Comparison of ENCODE assay signal across 1 cellular context in the genomic region with DNA sequence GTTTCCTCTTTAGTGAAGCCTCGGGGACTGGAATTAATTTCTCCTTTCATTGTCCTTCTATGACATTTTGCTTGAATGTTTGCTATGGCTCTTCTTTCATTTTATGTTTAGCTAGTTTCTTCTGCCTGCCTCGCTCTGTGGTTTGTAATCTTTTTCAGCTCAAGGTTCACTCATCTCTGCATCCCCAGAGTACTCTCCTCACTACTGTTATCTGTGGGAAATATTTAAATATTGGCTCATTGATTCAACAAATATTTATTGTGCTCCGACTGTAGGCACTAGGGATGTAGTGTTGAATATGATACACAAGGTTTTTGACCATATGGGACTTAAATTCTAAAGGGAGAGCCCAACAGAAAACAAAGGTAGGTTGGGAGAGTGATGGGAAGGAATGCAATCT.
TF ChIP-seq lines count a peak whose summit lies in the region.

No MANE protein-coding gene starts in this region.

TF ChIP-seq in HepG2, 621 proteins besides CTCF, POLR2A, EP300 and RAD21 (continued from another document and continues in another):
- peak; percentile 85 for TF ChIP-seq HDAC2 (CRISPR knock-in tag; IDR thresholded peaks at IDR 0.05)
- peak; percentile 75 for TF ChIP-seq TARDBP (CRISPR knock-in tag; IDR thresholded peaks at IDR 0.05)
- peak; percentile 85; the same call in 1 of the 2 replicates for TF ChIP-seq FOXJ3 (CRISPR knock-in tag; IDR thresholded peaks at IDR 0.05; ENCODE audit: borderline replicate concordance)
- TF ChIP-seq, protein P1, sequence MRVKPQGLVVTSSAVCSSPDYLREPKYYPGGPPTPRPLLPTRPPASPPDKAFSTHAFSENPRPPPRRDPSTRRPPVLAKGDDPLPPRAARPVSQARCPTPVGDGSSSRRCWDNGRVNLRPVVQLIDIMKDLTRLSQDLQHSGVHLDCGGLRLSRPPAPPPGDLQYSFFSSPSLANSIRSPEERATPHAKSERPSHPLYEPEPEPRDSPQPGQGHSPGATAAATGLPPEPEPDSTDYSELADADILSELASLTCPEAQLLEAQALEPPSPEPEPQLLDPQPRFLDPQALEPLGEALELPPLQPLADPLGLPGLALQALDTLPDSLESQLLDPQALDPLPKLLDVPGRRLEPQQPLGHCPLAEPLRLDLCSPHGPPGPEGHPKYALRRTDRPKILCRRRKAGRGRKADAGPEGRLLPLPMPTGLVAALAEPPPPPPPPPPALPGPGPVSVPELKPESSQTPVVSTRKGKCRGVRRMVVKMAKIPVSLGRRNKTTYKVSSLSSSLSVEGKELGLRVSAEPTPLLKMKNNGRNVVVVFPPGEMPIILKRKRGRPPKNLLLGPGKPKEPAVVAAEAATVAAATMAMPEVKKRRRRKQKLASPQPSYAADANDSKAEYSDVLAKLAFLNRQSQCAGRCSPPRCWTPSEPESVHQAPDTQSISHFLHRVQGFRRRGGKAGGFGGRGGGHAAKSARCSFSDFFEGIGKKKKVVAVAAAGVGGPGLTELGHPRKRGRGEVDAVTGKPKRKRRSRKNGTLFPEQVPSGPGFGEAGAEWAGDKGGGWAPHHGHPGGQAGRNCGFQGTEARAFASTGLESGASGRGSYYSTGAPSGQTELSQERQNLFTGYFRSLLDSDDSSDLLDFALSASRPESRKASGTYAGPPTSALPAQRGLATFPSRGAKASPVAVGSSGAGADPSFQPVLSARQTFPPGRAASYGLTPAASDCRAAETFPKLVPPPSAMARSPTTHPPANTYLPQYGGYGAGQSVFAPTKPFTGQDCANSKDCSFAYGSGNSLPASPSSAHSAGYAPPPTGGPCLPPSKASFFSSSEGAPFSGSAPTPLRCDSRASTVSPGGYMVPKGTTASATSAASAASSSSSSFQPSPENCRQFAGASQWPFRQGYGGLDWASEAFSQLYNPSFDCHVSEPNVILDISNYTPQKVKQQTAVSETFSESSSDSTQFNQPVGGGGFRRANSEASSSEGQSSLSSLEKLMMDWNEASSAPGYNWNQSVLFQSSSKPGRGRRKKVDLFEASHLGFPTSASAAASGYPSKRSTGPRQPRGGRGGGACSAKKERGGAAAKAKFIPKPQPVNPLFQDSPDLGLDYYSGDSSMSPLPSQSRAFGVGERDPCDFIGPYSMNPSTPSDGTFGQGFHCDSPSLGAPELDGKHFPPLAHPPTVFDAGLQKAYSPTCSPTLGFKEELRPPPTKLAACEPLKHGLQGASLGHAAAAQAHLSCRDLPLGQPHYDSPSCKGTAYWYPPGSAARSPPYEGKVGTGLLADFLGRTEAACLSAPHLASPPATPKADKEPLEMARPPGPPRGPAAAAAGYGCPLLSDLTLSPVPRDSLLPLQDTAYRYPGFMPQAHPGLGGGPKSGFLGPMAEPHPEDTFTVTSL (CRISPR knock-in tag; IDR thresholded peaks at IDR 0.05; ENCODE audit: borderline replicate concordance): peak; percentile 96; the same call in 1 of the 2 replicates
- peak; percentile 83 for TF ChIP-seq ONECUT2 (CRISPR knock-in tag; IDR thresholded peaks at IDR 0.05)
- TF ChIP-seq, protein P2, sequence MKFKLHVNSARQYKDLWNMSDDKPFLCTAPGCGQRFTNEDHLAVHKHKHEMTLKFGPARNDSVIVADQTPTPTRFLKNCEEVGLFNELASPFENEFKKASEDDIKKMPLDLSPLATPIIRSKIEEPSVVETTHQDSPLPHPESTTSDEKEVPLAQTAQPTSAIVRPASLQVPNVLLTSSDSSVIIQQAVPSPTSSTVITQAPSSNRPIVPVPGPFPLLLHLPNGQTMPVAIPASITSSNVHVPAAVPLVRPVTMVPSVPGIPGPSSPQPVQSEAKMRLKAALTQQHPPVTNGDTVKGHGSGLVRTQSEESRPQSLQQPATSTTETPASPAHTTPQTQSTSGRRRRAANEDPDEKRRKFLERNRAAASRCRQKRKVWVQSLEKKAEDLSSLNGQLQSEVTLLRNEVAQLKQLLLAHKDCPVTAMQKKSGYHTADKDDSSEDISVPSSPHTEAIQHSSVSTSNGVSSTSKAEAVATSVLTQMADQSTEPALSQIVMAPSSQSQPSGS (CRISPR knock-in tag; IDR thresholded peaks at IDR 0.05): peak; percentile 40; the same call in 1 of the 2 replicates
- TF ChIP-seq TCF7 (IDR thresholded peaks at IDR 0.05; ENCODE audit: low read depth): peak; percentile 32; the same call in 1 of the 2 replicates
- no peak for TF ChIP-seq DNMT1 (CRISPR knock-in tag; IDR thresholded peaks at IDR 0.05)
- TF ChIP-seq NCOA5 (CRISPR knock-in tag; IDR thresholded peaks at IDR 0.05): no peak
- TF ChIP-seq SNAPC2 (CRISPR knock-in tag; IDR thresholded peaks at IDR 0.05): no peak
- peak; percentile 38; the same call in 1 of the 2 replicates for TF ChIP-seq TBX2 (CRISPR knock-in tag; IDR thresholded peaks at IDR 0.05; ENCODE audit: borderline replicate concordance)
- TF ChIP-seq GFI1 (CRISPR knock-in tag; IDR thresholded peaks at IDR 0.05; ENCODE audit: borderline replicate concordance): 0 out of 2 replicates have a peak, but pooled peaks have one; percentile 34
- no peak for TF ChIP-seq ZBTB7A (CRISPR knock-in tag; IDR thresholded peaks at IDR 0.05)
- TF ChIP-seq, protein P3, sequence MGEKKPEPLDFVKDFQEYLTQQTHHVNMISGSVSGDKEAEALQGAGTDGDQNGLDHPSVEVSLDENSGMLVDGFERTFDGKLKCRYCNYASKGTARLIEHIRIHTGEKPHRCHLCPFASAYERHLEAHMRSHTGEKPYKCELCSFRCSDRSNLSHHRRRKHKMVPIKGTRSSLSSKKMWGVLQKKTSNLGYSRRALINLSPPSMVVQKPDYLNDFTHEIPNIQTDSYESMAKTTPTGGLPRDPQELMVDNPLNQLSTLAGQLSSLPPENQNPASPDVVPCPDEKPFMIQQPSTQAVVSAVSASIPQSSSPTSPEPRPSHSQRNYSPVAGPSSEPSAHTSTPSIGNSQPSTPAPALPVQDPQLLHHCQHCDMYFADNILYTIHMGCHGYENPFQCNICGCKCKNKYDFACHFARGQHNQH (CRISPR knock-in tag; IDR thresholded peaks at IDR 0.05): peak; percentile 97
- TF ChIP-seq ATF1 (CRISPR knock-in tag; IDR thresholded peaks at IDR 0.05): peak; percentile 27; the same call in 1 of the 2 replicates
- TF ChIP-seq PPARG (CRISPR knock-in tag; conservative IDR thresholded peaks at IDR 0.05): 0 out of 2 replicates have a peak, but pooled peaks have one; percentile 52
- TF ChIP-seq MEIS1 (CRISPR knock-in tag; IDR thresholded peaks at IDR 0.05; ENCODE audit: borderline replicate concordance): no peak
- no peak for TF ChIP-seq HNRNPLL (IDR thresholded peaks at IDR 0.05; ENCODE audit: low read depth, low read length, poor library complexity, severe bottlenecking)
- TF ChIP-seq HNF4A (CRISPR knock-in tag; IDR thresholded peaks at IDR 0.05): peak; percentile 91
- TF ChIP-seq ZNF777 (CRISPR knock-in tag; IDR thresholded peaks at IDR 0.05): no peak
- TF ChIP-seq TBX3 (IDR thresholded peaks at IDR 0.05; ENCODE audit: borderline replicate concordance): peak; percentile 67; the same call in 1 of the 2 replicates
- no peak for TF ChIP-seq ZNF672 (CRISPR knock-in tag; IDR thresholded peaks at IDR 0.05)
- no peak for TF ChIP-seq POLR2AphosphoS2 (IDR thresholded peaks at IDR 0.05; ENCODE audit: low read depth, low read length)
- TF ChIP-seq HMG20A (CRISPR knock-in tag; IDR thresholded peaks at IDR 0.05; ENCODE audit: borderline replicate concordance): peak; percentile 36; the same call in 1 of the 2 replicates
- TF ChIP-seq, protein P4, sequence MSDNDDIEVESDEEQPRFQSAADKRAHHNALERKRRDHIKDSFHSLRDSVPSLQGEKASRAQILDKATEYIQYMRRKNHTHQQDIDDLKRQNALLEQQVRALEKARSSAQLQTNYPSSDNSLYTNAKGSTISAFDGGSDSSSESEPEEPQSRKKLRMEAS (IDR thresholded peaks at IDR 0.05): 0 out of 2 replicates have a peak, but pooled peaks have one; percentile 15
- no peak for TF ChIP-seq CBX1 (IDR thresholded peaks at IDR 0.05; ENCODE audit: low read depth)
- TF ChIP-seq ZBTB42 (CRISPR knock-in tag; IDR thresholded peaks at IDR 0.05): no peak
- TF ChIP-seq LCORL (IDR thresholded peaks at IDR 0.05): peak; percentile 40; the same call in 1 of the 2 replicates
- no peak; the same call in 1 of the 2 replicates for TF ChIP-seq LCORL (CRISPR knock-in tag; IDR thresholded peaks at IDR 0.05)
- TF ChIP-seq, protein P5, sequence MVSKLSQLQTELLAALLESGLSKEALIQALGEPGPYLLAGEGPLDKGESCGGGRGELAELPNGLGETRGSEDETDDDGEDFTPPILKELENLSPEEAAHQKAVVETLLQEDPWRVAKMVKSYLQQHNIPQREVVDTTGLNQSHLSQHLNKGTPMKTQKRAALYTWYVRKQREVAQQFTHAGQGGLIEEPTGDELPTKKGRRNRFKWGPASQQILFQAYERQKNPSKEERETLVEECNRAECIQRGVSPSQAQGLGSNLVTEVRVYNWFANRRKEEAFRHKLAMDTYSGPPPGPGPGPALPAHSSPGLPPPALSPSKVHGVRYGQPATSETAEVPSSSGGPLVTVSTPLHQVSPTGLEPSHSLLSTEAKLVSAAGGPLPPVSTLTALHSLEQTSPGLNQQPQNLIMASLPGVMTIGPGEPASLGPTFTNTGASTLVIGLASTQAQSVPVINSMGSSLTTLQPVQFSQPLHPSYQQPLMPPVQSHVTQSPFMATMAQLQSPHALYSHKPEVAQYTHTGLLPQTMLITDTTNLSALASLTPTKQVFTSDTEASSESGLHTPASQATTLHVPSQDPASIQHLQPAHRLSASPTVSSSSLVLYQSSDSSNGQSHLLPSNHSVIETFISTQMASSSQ (IDR thresholded peaks at IDR 0.05; ENCODE audit: low read depth): no peak
- TF ChIP-seq, protein P5 (CRISPR knock-in tag; IDR thresholded peaks at IDR 0.05; ENCODE audit: borderline replicate concordance): peak; percentile 70; the same call in 1 of the 2 replicates
- TF ChIP-seq ZNF446 (CRISPR knock-in tag; IDR thresholded peaks at IDR 0.05): no peak
- no peak for TF ChIP-seq CREB1 (IDR thresholded peaks at IDR 0.05)
- peak; percentile 58 for TF ChIP-seq CREB1 (CRISPR knock-in tag; IDR thresholded peaks at IDR 0.05)
- TF ChIP-seq ZC3H4 (CRISPR knock-in tag; IDR thresholded peaks at IDR 0.05; ENCODE audit: borderline replicate concordance): no peak
- peak; percentile 84 for TF ChIP-seq HDAC1 (CRISPR knock-in tag; IDR thresholded peaks at IDR 0.05)
- no peak for TF ChIP-seq ZNF317 (CRISPR knock-in tag; IDR thresholded peaks at IDR 0.05)
- no peak for TF ChIP-seq NR2F6 (IDR thresholded peaks at IDR 0.05)
- peak; percentile 21; the same call in 1 of the 2 replicates for TF ChIP-seq NR2F6 (CRISPR knock-in tag; IDR thresholded peaks at IDR 0.05)
- TF ChIP-seq, protein P6, sequence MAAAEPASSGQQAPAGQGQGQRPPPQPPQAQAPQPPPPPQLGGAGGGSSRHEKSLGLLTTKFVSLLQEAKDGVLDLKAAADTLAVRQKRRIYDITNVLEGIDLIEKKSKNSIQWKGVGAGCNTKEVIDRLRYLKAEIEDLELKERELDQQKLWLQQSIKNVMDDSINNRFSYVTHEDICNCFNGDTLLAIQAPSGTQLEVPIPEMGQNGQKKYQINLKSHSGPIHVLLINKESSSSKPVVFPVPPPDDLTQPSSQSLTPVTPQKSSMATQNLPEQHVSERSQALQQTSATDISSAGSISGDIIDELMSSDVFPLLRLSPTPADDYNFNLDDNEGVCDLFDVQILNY (CRISPR knock-in tag; conservative IDR thresholded peaks at IDR 0.05): no peak
- peak; percentile 62; the same call in 1 of the 2 replicates for TF ChIP-seq NCOA1 (CRISPR knock-in tag; IDR thresholded peaks at IDR 0.05)
- TF ChIP-seq FOXM1 (CRISPR knock-in tag; IDR thresholded peaks at IDR 0.05): no peak
- peak; percentile 74; the same call in 1 of the 2 replicates for TF ChIP-seq ZNF331 (CRISPR knock-in tag; IDR thresholded peaks at IDR 0.05)
- no peak for TF ChIP-seq ATM (IDR thresholded peaks at IDR 0.05; ENCODE audit: borderline replicate concordance)
- TF ChIP-seq ZNF768 (CRISPR knock-in tag; IDR thresholded peaks at IDR 0.05): no peak
- TF ChIP-seq PLRG1 (conservative IDR thresholded peaks at IDR 0.05): no peak
- TF ChIP-seq ZNF543 (CRISPR knock-in tag; IDR thresholded peaks at IDR 0.05): 0 out of 2 replicates have a peak, but pooled peaks have one; percentile 18
- TF ChIP-seq, protein P7, sequence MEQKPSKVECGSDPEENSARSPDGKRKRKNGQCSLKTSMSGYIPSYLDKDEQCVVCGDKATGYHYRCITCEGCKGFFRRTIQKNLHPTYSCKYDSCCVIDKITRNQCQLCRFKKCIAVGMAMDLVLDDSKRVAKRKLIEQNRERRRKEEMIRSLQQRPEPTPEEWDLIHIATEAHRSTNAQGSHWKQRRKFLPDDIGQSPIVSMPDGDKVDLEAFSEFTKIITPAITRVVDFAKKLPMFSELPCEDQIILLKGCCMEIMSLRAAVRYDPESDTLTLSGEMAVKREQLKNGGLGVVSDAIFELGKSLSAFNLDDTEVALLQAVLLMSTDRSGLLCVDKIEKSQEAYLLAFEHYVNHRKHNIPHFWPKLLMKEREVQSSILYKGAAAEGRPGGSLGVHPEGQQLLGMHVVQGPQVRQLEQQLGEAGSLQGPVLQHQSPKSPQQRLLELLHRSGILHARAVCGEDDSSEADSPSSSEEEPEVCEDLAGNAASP (CRISPR knock-in tag; IDR thresholded peaks at IDR 0.05; ENCODE audit: borderline replicate concordance): peak; percentile 77; the same call in 1 of the 2 replicates
- TF ChIP-seq PITX1 (CRISPR knock-in tag; IDR thresholded peaks at IDR 0.05): peak; percentile 66; the same call in 1 of the 2 replicates
- no peak for TF ChIP-seq FOXP1 (IDR thresholded peaks at IDR 0.05)
- peak; percentile 77 for TF ChIP-seq FOXP1 (CRISPR knock-in tag; IDR thresholded peaks at IDR 0.05)
- TF ChIP-seq ZNF589 (CRISPR knock-in tag; conservative IDR thresholded peaks at IDR 0.05): no peak
- peak; percentile 80 for TF ChIP-seq NFIC (IDR thresholded peaks at IDR 0.05; ENCODE audit: low read length)
- TF ChIP-seq CBFB (CRISPR knock-in tag; IDR thresholded peaks at IDR 0.05): peak; percentile 65
- 0 out of 2 replicates have a peak, but pooled peaks have one; percentile 11 for TF ChIP-seq CEBPG (CRISPR knock-in tag; IDR thresholded peaks at IDR 0.05)
- TF ChIP-seq ZNF207 (IDR thresholded peaks at IDR 0.05; ENCODE audit: borderline replicate concordance): no peak
